ENCODE assay signal across 36 cellular contexts in genomic region chr10:132983250-132984007, GRCh38. TPM values are rescaled to one million over a fixed set of nuclear protein-coding genes. Genes with fewer than 3 reads are reported as not detected.
"Had no signal": no experiment of that assay in that cellular context is flagged by ENCODE, and none has a peak within 500 bp of the region (broad histone marks: within the 10 kb centered on the region; RNA-seq: fewer than 3 reads in every experiment).

No MANE protein-coding gene starts in this region.

- DNase-seq: activated CD4-positive, alpha-beta T cell treated with anti-CD3 and anti-CD28 coated beads for 1 hour; activated CD4-positive, alpha-beta T cell treated with anti-CD3 and anti-CD28 coated beads, Interleukin-2, amount 10 ng/mL, durations not matched to agents 24 days and 14 days; activated CD4-positive, alpha-beta T cell treated with anti-CD3 and anti-CD28 coated beads, Interleukin-2, amount 50 U/mL, for 4 hours; activated CD4-positive, CD25-positive, alpha-beta regulatory T cell; activated CD8-positive, alpha-beta T cell treated with anti-CD3 and anti-CD28 coated beads for 36 hours; activated effector memory CD4-positive, alpha-beta T cell treated with anti-CD3 and anti-CD28 coated beads, Interleukin-2, amount 50 U/mL, for 16 hours; activated naive CD4-positive, alpha-beta T cell; activated naive CD4-positive, alpha-beta T cell treated with anti-CD3 and anti-CD28 coated beads, Interleukin-2, amount 50 U/mL, for 16 hours; activated naive CD8-positive, alpha-beta T cell treated with anti-CD3 and anti-CD28 coated beads for 36 hours; activated T-cell treated with anti-CD3 and anti-CD28 coated beads, Interleukin-2, amount 50 U/mL, for 1 hour; activated T-cell treated with anti-CD3 and anti-CD28 coated beads, Interleukin-2, amount 50 U/mL, for 72 hours; amniotic stem cell; MM.1S; MV-4-11; NCI-H1092 treated with DMSO at 0.1 percent for 48 hours; NCI-H1417; NCI-H146; NCI-H187; NCI-H2029 treated with DMSO at 0.1 percent for 48 hours; NCI-H2107; NCI-H2171; NCI-H510A; NCI-H526; NCI-H748 treated with DMSO at 0.1 percent for 48 hours; NK-92 treated with Interleukin-12 subunit alpha and Interleukin-12 subunit beta, amount 100 ng/mL, for 24 hours; SHP77; SJCRH30; T1000; WERI-Rb-1 had no signal

- H3K36me3 ChIP-seq: ascending aorta, SJCRH30, WERI-Rb-1 had no signal

- H3K4me1 Mint-ChIP-seq: activated CD4-positive, alpha-beta T cell treated with anti-CD3 and anti-CD28 coated beads, Interleukin-2, amount 10 ng/mL, durations not matched to agents 24 days and 14 days; activated naive CD8-positive, alpha-beta T cell treated with anti-CD3 and anti-CD28 coated beads for 36 hours; activated T-helper 17 cell treated with anti-CD3 and anti-CD28 coated beads, Interleukin-2, amount 50 U/mL, for 72 hours had no signal

- H3K27ac Mint-ChIP-seq: activated CD4-positive, alpha-beta T cell treated with anti-CD3 and anti-CD28 coated beads, Interleukin-2, amount 10 ng/mL, durations not matched to agents 24 days and 14 days; activated CD8-positive, alpha-beta T cell treated with anti-CD3 and anti-CD28 coated beads for 36 hours; activated naive CD8-positive, alpha-beta T cell treated with anti-CD3 and anti-CD28 coated beads for 36 hours; activated T-cell treated with anti-CD3 and anti-CD28 coated beads, Interleukin-2, amount 50 U/mL, for 72 hours; activated T-helper 17 cell treated with anti-CD3 and anti-CD28 coated beads, Interleukin-2, amount 50 U/mL, for 72 hours had no signal

- H3K4me1 ChIP-seq: ascending aorta, SJCRH30 had no signal

- H3K4me2 ChIP-seq: KMS-11 had no signal

- ATAC-seq: activated CD8-positive, alpha-beta T cell treated with anti-CD3 and anti-CD28 coated beads for 36 hours; activated T-cell treated with anti-CD3 and anti-CD28 coated beads, Interleukin-2, amount 50 U/mL, for 72 hours; activated T-helper 17 cell treated with anti-CD3 and anti-CD28 coated beads, Interleukin-2, amount 50 U/mL, for 72 hours had no signal

- H3K27me3 ChIP-seq: ascending aorta, SJCRH30 had no signal

- H3K9me3 Mint-ChIP-seq: activated CD4-positive, alpha-beta T cell treated with anti-CD3 and anti-CD28 coated beads, Interleukin-2, amount 10 ng/mL, durations not matched to agents 24 days and 14 days; activated CD8-positive, alpha-beta T cell treated with anti-CD3 and anti-CD28 coated beads for 36 hours; activated naive CD8-positive, alpha-beta T cell treated with anti-CD3 and anti-CD28 coated beads for 36 hours; activated T-cell treated with anti-CD3 and anti-CD28 coated beads, Interleukin-2, amount 50 U/mL, for 72 hours; activated T-helper 17 cell treated with anti-CD3 and anti-CD28 coated beads, Interleukin-2, amount 50 U/mL, for 72 hours had no signal

- H3K36me3 Mint-ChIP-seq: activated naive CD8-positive, alpha-beta T cell treated with anti-CD3 and anti-CD28 coated beads for 36 hours had no signal

- H3K9me3 ChIP-seq: ascending aorta, SJCRH30 had no signal

- H3K4me3 ChIP-seq: ascending aorta, SJCRH30, SK-N-MC had no signal

- H3K27me3 Mint-ChIP-seq: activated CD4-positive, alpha-beta T cell treated with anti-CD3 and anti-CD28 coated beads, Interleukin-2, amount 10 ng/mL, durations not matched to agents 24 days and 14 days had no signal

- H3K9ac ChIP-seq: KMS-11 had no signal

- H3K27ac ChIP-seq: ascending aorta, KMS-11, SJCRH30, SK-N-MC, WERI-Rb-1 had no signal

- H3K4me3 Mint-ChIP-seq: activated CD4-positive, alpha-beta T cell treated with anti-CD3 and anti-CD28 coated beads, Interleukin-2, amount 10 ng/mL, durations not matched to agents 24 days and 14 days; activated CD8-positive, alpha-beta T cell treated with anti-CD3 and anti-CD28 coated beads for 36 hours; activated naive CD8-positive, alpha-beta T cell treated with anti-CD3 and anti-CD28 coated beads for 36 hours; activated T-cell treated with anti-CD3 and anti-CD28 coated beads, Interleukin-2, amount 50 U/mL, for 72 hours; activated T-helper 17 cell treated with anti-CD3 and anti-CD28 coated beads, Interleukin-2, amount 50 U/mL, for 72 hours had no signal

RNA-seq across cellular contexts. Expression of gene CFAP46, which starts 41.1 kb away (rescaled TPM):
- total RNA-seq: activated CD4-positive, alpha-beta T cell treated with anti-CD3 and anti-CD28 coated beads, Interleukin-2, amount 10 ng/mL, durations not matched to agents 24 days and 14 days; activated T-helper 17 cell treated with anti-CD3 and anti-CD28 coated beads, Interleukin-2, amount 50 U/mL, for 72 hours; ascending aorta; LHCN-M2; OCI-LY7; T-helper 1 cell treated with Interleukin-12 subunit alpha and Interleukin-12 subunit beta and Interleukin-4 antibody, amounts not matched to agents 30 ng/mL and 1 ng/mL, for 36 hours had no signal
